Comparison of ENCODE assay signal across 8 cellular contexts in genomic region chr5:103119765-103120606, GRCh38. TPM values are rescaled to one million over a fixed set of nuclear protein-coding genes. Genes with fewer than 3 reads are reported as not detected.
DNase-seq lines count a peak whose midpoint lies in the region; ATAC-seq and TF ChIP-seq lines count a peak whose summit lies in the region.

Gene GIN1, minus strand, starts transcription at chr5:103120138. Its CDS starts 11,431 bp downstream, at chr5:103108707.
Gene PPIP5K2, plus strand, starts transcription at chr5:103120301. Its CDS starts 9,289 bp downstream, at chr5:103129590.

- no peak within 1 kb of the TSS for H3T11ph ChIP-seq in H9 (ENCODE audit: low read length)

- H3K79me2 ChIP-seq in H9 (ENCODE audit: insufficient read depth, low read length): no peaks in the 10 kb centered on the region

- H3K36me3 ChIP-seq in ES-I3 (ENCODE audit: insufficient read depth, low read length): no peaks in the 10 kb centered on the region
- no peaks in the 10 kb centered on the region; the same call in 1 of the 2 replicates for H3K36me3 ChIP-seq in MG63

- DNase-seq in H9: peak; percentile 97
- DNase-seq in MG63: peak; percentile 98
- DNase-seq in SHP77 treated with DMSO at 0.1 percent for 48 hours (lab: John Stamatoyannopoulos, UW): peak; percentile 95
- peak; percentile 70 for DNase-seq in activated gamma-delta T cell (lab: John Stamatoyannopoulos, UW)
- peak; percentile 97 for DNase-seq in fibroblast of the conjunctiva (ENCODE audit: low read depth)
- DNase-seq in nephron progenitor cell: peak; percentile 95
- peak; percentile 94 to 98 for DNase-seq in stimulated activated naive CD8-positive, alpha-beta T cell treated with anti-CD3 and anti-CD28 coated beads, Interleukin-15, amount 100 ng/mL, for 72 hours

- no peaks in the 10 kb centered on the region for H3K9me3 ChIP-seq in ES-I3 (ENCODE audit: control insufficient read depth, insufficient read depth, low read length)
- H3K9me3 ChIP-seq in H9 (ENCODE audit: control insufficient read depth, low read depth, low read length): no peaks in the 10 kb centered on the region
- no peaks in the 10 kb centered on the region for H3K9me3 ChIP-seq in MG63

- H4K5ac ChIP-seq in H9 (ENCODE audit: insufficient read length, low read depth, low read length): peak within 1 kb of the TSS; percentile 28

- H3K4me1 ChIP-seq in ES-I3 (ENCODE audit: insufficient read depth, low read length) (0 out of 2 replicates have a peak, but pooled peaks cover 5% of the 10 kb centered on the region), H9 (ENCODE audit: insufficient read depth, low read length) (no peaks in the 10 kb centered on the region)

- no peak within 1 kb of the TSS for H4K91ac ChIP-seq in H9 (ENCODE audit: insufficient read length, low read depth, low read length)

- H2BK12ac ChIP-seq in H9 (ENCODE audit: insufficient read length, low read depth, low read length): no peak within 1 kb of the TSS

- peak within 1 kb of the TSS; percentile 0 for H2BK120ac ChIP-seq in H9 (ENCODE audit: low read depth, low read length, poor library complexity, severe bottlenecking)

- no peak within 1 kb of the TSS for H2BK20ac ChIP-seq in H9 (ENCODE audit: low read depth, low read length, poor library complexity, severe bottlenecking)

- WGBS in H9 (ENCODE audit: extremely low coverage, insufficient read length, low lambda C conversion rate): no CpG with 5 or more reads among the region's 46 CpGs

- no peaks in the 10 kb centered on the region for H4K20me1 ChIP-seq in H9 (ENCODE audit: control insufficient read depth, insufficient read depth, insufficient read length)

- H3K9me3 Mint-ChIP-seq in H9 (no peaks in the 10 kb centered on the region), nephron progenitor cell (no peaks in the 10 kb centered on the region)
- H3K9me3 Mint-ChIP-seq in stimulated activated naive CD8-positive, alpha-beta T cell treated with anti-CD3 and anti-CD28 coated beads, Interleukin-15, amount 100 ng/mL, for 72 hours: no peaks in the 10 kb centered on the region

- H3K36me3 Mint-ChIP-seq in H9 (ENCODE audit: insufficient read depth in 1 of 3, low read depth in 3 of 3) (peaks cover 0 to 2% (median 0%) of the 10 kb centered on the region in 3 experiments; a peak in 1 of 7 replicates), nephron progenitor cell (ENCODE audit: low read depth) (peaks cover 27% of the 10 kb centered on the region)

- H3K4ac ChIP-seq in H9 (ENCODE audit: low read depth, low read length): no peak within 1 kb of the TSS; the same call in 1 of the 2 replicates

- H3K9ac ChIP-seq in ES-I3 (ENCODE audit: low read depth, low read length) (peak within 1 kb of the TSS; percentile 89), H9 (ENCODE audit: extremely low read depth, insufficient read length, low read length) (peak within 1 kb of the TSS; percentile 95)

- peak within 1 kb of the TSS; percentile 89 for H3K14ac ChIP-seq in H9 (ENCODE audit: insufficient read depth, low read length)

- H3K27me3 ChIP-seq in H9 (ENCODE audit: insufficient read depth, low read length) (no peaks in the 10 kb centered on the region), MG63 (no peaks in the 10 kb centered on the region)

- H2AK5ac ChIP-seq in H9 (ENCODE audit: insufficient read length, low read length): no peak within 1 kb of the TSS

- TF ChIP-seq CTCF in H9 (conservative IDR thresholded peaks at IDR 0.05) (no peak), nephron progenitor cell (IDR thresholded peaks at IDR 0.05) (no peak)

- peak within 1 kb of the TSS; percentile 95 for H3K4me2 ChIP-seq in H9 (ENCODE audit: insufficient read depth, insufficient read length, low read length)

- H3K4me3 Mint-ChIP-seq in H9: peak within 1 kb of the TSS; percentile 97 to 99
- H3K4me3 Mint-ChIP-seq in nephron progenitor cell: peak within 1 kb of the TSS; percentile 98
- H3K4me3 Mint-ChIP-seq in stimulated activated naive CD8-positive, alpha-beta T cell treated with anti-CD3 and anti-CD28 coated beads, Interleukin-15, amount 100 ng/mL, for 72 hours: peak within 1 kb of the TSS; percentile 92 to 93

- H3K18ac ChIP-seq in H9 (ENCODE audit: insufficient read length, low read depth, low read length): peak within 1 kb of the TSS; percentile 86

- no peaks in the 10 kb centered on the region for H3K79me1 ChIP-seq in H9 (ENCODE audit: insufficient read depth, low read depth, low read length, poor library complexity, severe bottlenecking)

- H3K27ac ChIP-seq in H9 (ENCODE audit: insufficient read length, low read depth, low read length): peak within 1 kb of the TSS; percentile 92

- no peak within 1 kb of the TSS for H2BK15ac ChIP-seq in H9 (ENCODE audit: low read depth, low read length)

- H3K27ac Mint-ChIP-seq in H9: peak within 1 kb of the TSS; percentile 100
- H3K27ac Mint-ChIP-seq in nephron progenitor cell: peak within 1 kb of the TSS; percentile 100
- peak within 1 kb of the TSS; percentile 98 to 99 for H3K27ac Mint-ChIP-seq in stimulated activated naive CD8-positive, alpha-beta T cell treated with anti-CD3 and anti-CD28 coated beads, Interleukin-15, amount 100 ng/mL, for 72 hours

- H3K4me1 Mint-ChIP-seq in H9 (peaks cover 15 to 17% of the 10 kb centered on the region in 2 experiments), nephron progenitor cell (peaks cover 34% of the 10 kb centered on the region)
- H3K4me1 Mint-ChIP-seq in stimulated activated naive CD8-positive, alpha-beta T cell treated with anti-CD3 and anti-CD28 coated beads, Interleukin-15, amount 100 ng/mL, for 72 hours: peaks cover 45% of the 10 kb centered on the region

- H3K23ac ChIP-seq in H9 (ENCODE audit: insufficient read length, low read depth, low read length): no peak within 1 kb of the TSS

- H3K4me3 ChIP-seq in MG63: peak within 1 kb of the TSS; percentile 92

- H2BK5ac ChIP-seq in H9 (ENCODE audit: insufficient read length, low read length): no peak within 1 kb of the TSS

- ATAC-seq in stimulated activated naive CD8-positive, alpha-beta T cell treated with anti-CD3 and anti-CD28 coated beads, Interleukin-15, amount 100 ng/mL, for 72 hours: peak; percentile 94

- peak within 1 kb of the TSS; percentile 15 for H4K8ac ChIP-seq in H9 (replicated peaks; ENCODE audit: insufficient read length, low read depth, low read length)

- H2AFZ ChIP-seq in H9 (ENCODE audit: low read length): peak within 1 kb of the TSS; percentile 24

- H3K27me3 Mint-ChIP-seq in H9 (ENCODE audit: low read depth): no peaks in the 10 kb centered on the region
- H3K27me3 Mint-ChIP-seq in nephron progenitor cell (ENCODE audit: low read depth, poor library complexity): no peaks in the 10 kb centered on the region
- H3K27me3 Mint-ChIP-seq in stimulated activated naive CD8-positive, alpha-beta T cell treated with anti-CD3 and anti-CD28 coated beads, Interleukin-15, amount 100 ng/mL, for 72 hours: no peaks in the 10 kb centered on the region

- H3K23me2 ChIP-seq in H9 (ENCODE audit: insufficient read length, low read depth, low read length, poor library complexity, severe bottlenecking): peaks cover 4% of the 10 kb centered on the region

- H3K56ac ChIP-seq in H9 (ENCODE audit: insufficient read length, low read depth, low read length): peak within 1 kb of the TSS; percentile 30

RNA-seq across cellular contexts. Expression of gene GIN1, which starts in this region (rescaled TPM):
- total RNA-seq in H9 (2021): 6.6 and 7.7 TPM in 2 replicates
- total RNA-seq in MG63 (2014; rRNA removed; shearing (Covaris generic); ENCODE audit: low replicate concordance): 8.8 and 30.7 TPM in 2 replicates

RNA-seq across cellular contexts. Expression of gene PPIP5K2, which starts in this region (rescaled TPM):
- total RNA-seq in H9 (2021): 42.6 and 43.8 TPM in 2 replicates
- total RNA-seq in MG63 (2014; rRNA removed; shearing (Covaris generic); ENCODE audit: low replicate concordance): 42.0 and 69.0 TPM in 2 replicates

Comparison
In these comparisons a context has a peak if more than half of its experiments do, and no peak if none do; other contexts are left out.
1. Peak in every context shown above with its lines: DNase-seq, ATAC-seq, H3K4me3 ChIP-seq and H3K27ac ChIP-seq.